In the genomic region with DNA sequence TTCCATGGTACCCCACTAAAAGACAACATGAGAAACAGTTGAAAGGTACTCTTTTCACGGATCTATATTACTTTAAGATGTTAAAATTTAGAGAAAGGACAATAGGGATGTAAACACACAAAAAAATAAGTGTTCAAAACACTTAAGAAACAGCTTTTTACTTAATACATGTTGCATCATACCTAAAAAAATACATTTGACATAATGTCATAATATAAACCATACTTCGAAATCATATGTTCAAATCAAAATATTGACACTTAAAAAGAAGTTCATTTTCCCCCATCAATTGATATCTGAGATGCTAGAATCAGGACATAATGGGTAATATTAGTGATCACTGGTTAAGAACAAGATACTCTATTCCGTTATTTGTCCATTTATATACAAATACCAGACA, we compare ENCODE assay signal across 28 cellular contexts.
"Had no signal": no experiment of that assay in that cellular context is flagged by ENCODE, and none has a peak within 500 bp of the region (broad histone marks: within the 10 kb centered on the region; RNA-seq: fewer than 3 reads in every experiment).

No MANE protein-coding gene starts in this region.

- H3K9ac ChIP-seq: neural progenitor cell, parathyroid adenoma had no signal

- ATAC-seq: naive thymus-derived CD4-positive, alpha-beta T cell; natural killer cell; psoas muscle; right cardiac atrium; sciatic nerve; stimulated activated memory B cell treated with anti-CD40 and anti-IgM and Interleukin-4, amounts not matched to agents 10 μg/mL and 1 μg/mL and 100 μg/mL, for 72 hours; stimulated activated naive CD8-positive, alpha-beta T cell treated with anti-CD3 and anti-CD28 coated beads, Interleukin-15, amount 100 ng/mL, for 72 hours; stimulated activated naive CD8-positive, alpha-beta T cell treated with anti-CD3 and anti-CD28 coated beads, Interleukin-15, Interleukin-2, amounts not matched to agents 100 U/mL and 50 U/mL, for 24 hours; upper lobe of right lung had no signal

- H3K4me2 ChIP-seq: neural progenitor cell, smooth muscle cell had no signal

- H3K27ac ChIP-seq: neural progenitor cell, ovary, parathyroid adenoma, psoas muscle, skin epidermis, spleen, suprapubic skin, testis, tibial artery, transverse colon, upper lobe of right lung, uterus had no signal

- H3K4me3 ChIP-seq: neural progenitor cell, ovary, psoas muscle, skin epidermis, smooth muscle cell, spleen, suprapubic skin, testis, tibial artery, transverse colon, upper lobe of right lung, uterus had no signal

- DNase-seq: naive thymus-derived CD4-positive, alpha-beta T cell; natural killer cell; occipital lobe; ovary; posterior cingulate gyrus; psoas muscle; right cardiac atrium; spleen; stimulated activated CD4-positive, alpha-beta T cell treated with anti-CD3 and anti-CD28 coated beads, Interleukin-12 subunit alpha, Interleukin-12 subunit beta, amount 100 ng/mL, for 4 hours; stimulated activated CD4-positive, alpha-beta T cell treated with anti-CD3 and anti-CD28 coated beads, Interleukin-1b, Interleukin-23, amount 100 ng/mL, for 48 hours; stimulated activated CD4-positive, alpha-beta T cell treated with anti-CD3 and anti-CD28 coated beads, Interleukin-4, amount 100 ng/mL, for 1 hour; stimulated activated CD4-positive, alpha-beta T cell treated with anti-CD3 and anti-CD28 coated beads, Interleukin-4, amount 100 ng/mL, for 4 hours; stimulated activated CD8-positive, alpha-beta memory T cell treated with anti-CD3 and anti-CD28 coated beads, Interleukin-4, amount 100 ng/mL, for 48 hours; stimulated activated naive CD4-positive, alpha-beta T cell; stimulated activated naive CD8-positive, alpha-beta T cell treated with anti-CD3 and anti-CD28 coated beads, Interleukin-15, amount 100 ng/mL, for 72 hours; stimulated activated naive CD8-positive, alpha-beta T cell treated with anti-CD3 and anti-CD28 coated beads, Interleukin-15, Interleukin-2, amounts not matched to agents 100 U/mL and 50 U/mL, for 24 hours; testis; tibial artery; transverse colon; upper lobe of right lung; uterus had no signal

- H3K27me3 ChIP-seq: neural progenitor cell, ovary, spleen, suprapubic skin, testis, tibial artery, transverse colon, upper lobe of right lung, uterus had no signal

- H3K4me1 ChIP-seq: neural progenitor cell, parathyroid adenoma, psoas muscle, spleen, testis, tibial artery, upper lobe of right lung, uterus had no signal

- H3K36me3 ChIP-seq: neural progenitor cell, ovary, spleen, suprapubic skin, tibial artery, transverse colon, upper lobe of right lung, uterus had no signal

- H2AFZ ChIP-seq: neural progenitor cell, parathyroid adenoma had no signal

- H3K9me3 ChIP-seq: ovary, psoas muscle, spleen, suprapubic skin, testis, tibial artery, transverse colon, upper lobe of right lung, uterus had no signal
